ENCODE assay signal across 1 cellular context in the genomic region with DNA sequence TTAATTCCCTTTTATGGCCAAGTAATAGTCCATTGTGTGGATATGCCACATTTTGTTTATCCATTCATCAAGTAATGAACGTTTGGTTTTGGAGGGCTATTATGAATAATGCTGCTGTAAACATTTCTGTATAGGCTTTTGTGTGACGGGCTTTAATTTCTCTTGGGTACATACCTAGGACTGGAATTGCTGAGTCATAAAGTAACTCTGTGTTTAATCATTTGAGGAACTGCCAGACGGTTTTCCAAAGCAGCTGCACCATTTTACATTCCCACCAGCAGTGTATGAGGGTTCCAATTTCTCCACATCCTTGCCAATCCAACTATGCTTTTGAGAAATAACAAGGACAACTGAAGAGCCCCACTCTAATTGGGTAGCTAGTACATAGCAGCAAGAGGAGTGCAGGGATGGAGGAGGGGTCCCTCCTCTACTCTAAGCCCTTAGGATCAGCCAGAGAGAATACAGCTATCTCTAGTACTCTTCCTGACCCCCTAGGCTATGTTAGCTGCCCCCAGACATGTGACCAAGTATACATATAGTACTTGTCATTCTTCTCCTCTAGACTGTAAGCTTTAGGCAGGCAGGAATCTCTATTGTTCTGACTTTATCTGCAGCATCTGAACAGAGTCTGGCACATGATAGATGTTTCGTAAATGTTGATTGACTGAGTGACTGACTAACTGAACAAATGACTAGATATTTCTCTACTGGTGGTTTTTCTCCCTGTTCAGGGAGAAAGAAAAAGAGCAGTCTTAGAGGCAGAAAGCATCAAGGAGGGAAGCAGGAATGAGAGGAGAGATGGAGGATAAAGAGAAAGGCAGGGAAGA.
TF ChIP-seq lines count a peak whose summit lies in the region.

No MANE protein-coding gene starts in this region.

TF ChIP-seq in K562, 482 proteins besides CTCF, POLR2A, EP300 and RAD21 (continued from another document and continues in another):
- TF ChIP-seq, protein P1, sequence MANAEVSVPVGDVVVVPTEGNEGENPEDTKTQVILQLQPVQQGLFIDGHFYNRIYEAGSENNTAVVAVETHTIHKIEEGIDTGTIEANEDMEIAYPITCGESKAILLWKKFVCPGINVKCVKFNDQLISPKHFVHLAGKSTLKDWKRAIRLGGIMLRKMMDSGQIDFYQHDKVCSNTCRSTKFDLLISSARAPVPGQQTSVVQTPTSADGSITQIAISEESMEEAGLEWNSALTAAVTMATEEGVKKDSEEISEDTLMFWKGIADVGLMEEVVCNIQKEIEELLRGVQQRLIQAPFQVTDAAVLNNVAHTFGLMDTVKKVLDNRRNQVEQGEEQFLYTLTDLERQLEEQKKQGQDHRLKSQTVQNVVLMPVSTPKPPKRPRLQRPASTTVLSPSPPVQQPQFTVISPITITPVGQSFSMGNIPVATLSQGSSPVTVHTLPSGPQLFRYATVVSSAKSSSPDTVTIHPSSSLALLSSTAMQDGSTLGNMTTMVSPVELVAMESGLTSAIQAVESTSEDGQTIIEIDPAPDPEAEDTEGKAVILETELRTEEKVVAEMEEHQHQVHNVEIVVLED (CRISPR knock-in tag; IDR thresholded peaks at IDR 0.05): no peak
- TF ChIP-seq ETV1 (tag; conservative IDR thresholded peaks at IDR 0.05; ENCODE audit: low read depth) (no peak; the same call in 1 of the 2 replicates), ZNF444 (CRISPR knock-in tag; IDR thresholded peaks at IDR 0.05) (no peak), HSF4 (CRISPR knock-in tag; IDR thresholded peaks at IDR 0.05; ENCODE audit: borderline replicate concordance) (0 out of 2 replicates have a peak, but pooled peaks have one; percentile 38), ZNF165 (CRISPR knock-in tag; IDR thresholded peaks at IDR 0.05; ENCODE audit: borderline replicate concordance) (no peak), PYGO2 (tag; IDR thresholded peaks at IDR 0.05) (no peak), ZNF316 (IDR thresholded peaks at IDR 0.05) (peak; percentile 98), ZNF785 (CRISPR knock-in tag; IDR thresholded peaks at IDR 0.05) (no peak), HDAC2 (IDR thresholded peaks at IDR 0.05) (no peak), NCOR1 (IDR thresholded peaks at IDR 0.05) (peak; percentile 28; the same call in 1 of the 2 replicates), NFATC3 (IDR thresholded peaks at IDR 0.05) (0 out of 2 replicates have a peak, but pooled peaks have one; percentile 40), SMARCA5 (IDR thresholded peaks at IDR 0.05) (no peak), ZFP1 (CRISPR knock-in tag; IDR thresholded peaks at IDR 0.05) (no peak), TAL1 (IDR thresholded peaks at IDR 0.05) (no peak), HDAC1 (IDR thresholded peaks at IDR 0.05) (no peak), RBM22 (IDR thresholded peaks at IDR 0.05; ENCODE audit: low read depth, low read length, poor library complexity, severe bottlenecking) (no peak), MEIS2 (IDR thresholded peaks at IDR 0.05; ENCODE audit: partially characterized antibody) (peak; percentile 75), ADNP (tag; IDR thresholded peaks at IDR 0.05) (peak; percentile 41; the same call in 1 of the 2 replicates), JUN (IDR thresholded peaks at IDR 0.05; ENCODE audit: borderline replicate concordance, low read depth, low read length) (0 out of 2 replicates have a peak, but pooled peaks have one; percentile 34), JUN (CRISPR knock-in tag; IDR thresholded peaks at IDR 0.05; ENCODE audit: borderline replicate concordance) (no peak), SOX6 (IDR thresholded peaks at IDR 0.05) (peak; percentile 93), SPI1 (IDR thresholded peaks at IDR 0.05; ENCODE audit: borderline replicate concordance, low read depth, low read length) (peak; percentile 91), CBX8 (IDR thresholded peaks at IDR 0.05; ENCODE audit: borderline replicate concordance, extremely low read depth, low read depth, low read length, poor library complexity, severe bottlenecking) (no peak), NFE2 (IDR thresholded peaks at IDR 0.05; ENCODE audit: low read depth) (peak; percentile 98), ATF7 (IDR thresholded peaks at IDR 0.05) (0 out of 2 replicates have a peak, but pooled peaks have one; percentile 19), KHSRP (IDR thresholded peaks at IDR 0.05) (no peak), SIN3B (IDR thresholded peaks at IDR 0.05; ENCODE audit: low read depth) (0 out of 2 replicates have a peak, but pooled peaks have one; percentile 13), SP1 (CRISPR knock-in tag; IDR thresholded peaks at IDR 0.05) (0 out of 2 replicates have a peak, but pooled peaks have one; percentile 18), LARP7 (IDR thresholded peaks at IDR 0.05) (no peak), YY1 (IDR thresholded peaks at IDR 0.05; ENCODE audit: borderline replicate concordance in 1 of 3, control insufficient read depth in 1 of 3, extremely low read depth in 1 of 3, insufficient read depth in 3 of 3, insufficient read length in 1 of 3, insufficient replicate concordance in 2 of 3, low read depth in 1 of 3, low read length in 2 of 3) (peak in 1 of 3 experiments; percentile 26), ZNF134 (CRISPR knock-in tag; conservative IDR thresholded peaks at IDR 0.05) (no peak), RNF2 (IDR thresholded peaks at IDR 0.05) (no peak)
- TF ChIP-seq, protein P2, sequence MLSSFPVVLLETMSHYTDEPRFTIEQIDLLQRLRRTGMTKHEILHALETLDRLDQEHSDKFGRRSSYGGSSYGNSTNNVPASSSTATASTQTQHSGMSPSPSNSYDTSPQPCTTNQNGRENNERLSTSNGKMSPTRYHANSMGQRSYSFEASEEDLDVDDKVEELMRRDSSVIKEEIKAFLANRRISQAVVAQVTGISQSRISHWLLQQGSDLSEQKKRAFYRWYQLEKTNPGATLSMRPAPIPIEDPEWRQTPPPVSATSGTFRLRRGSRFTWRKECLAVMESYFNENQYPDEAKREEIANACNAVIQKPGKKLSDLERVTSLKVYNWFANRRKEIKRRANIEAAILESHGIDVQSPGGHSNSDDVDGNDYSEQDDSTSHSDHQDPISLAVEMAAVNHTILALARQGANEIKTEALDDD (IDR thresholded peaks at IDR 0.05): peak; percentile 41
- TF ChIP-seq, protein P3, sequence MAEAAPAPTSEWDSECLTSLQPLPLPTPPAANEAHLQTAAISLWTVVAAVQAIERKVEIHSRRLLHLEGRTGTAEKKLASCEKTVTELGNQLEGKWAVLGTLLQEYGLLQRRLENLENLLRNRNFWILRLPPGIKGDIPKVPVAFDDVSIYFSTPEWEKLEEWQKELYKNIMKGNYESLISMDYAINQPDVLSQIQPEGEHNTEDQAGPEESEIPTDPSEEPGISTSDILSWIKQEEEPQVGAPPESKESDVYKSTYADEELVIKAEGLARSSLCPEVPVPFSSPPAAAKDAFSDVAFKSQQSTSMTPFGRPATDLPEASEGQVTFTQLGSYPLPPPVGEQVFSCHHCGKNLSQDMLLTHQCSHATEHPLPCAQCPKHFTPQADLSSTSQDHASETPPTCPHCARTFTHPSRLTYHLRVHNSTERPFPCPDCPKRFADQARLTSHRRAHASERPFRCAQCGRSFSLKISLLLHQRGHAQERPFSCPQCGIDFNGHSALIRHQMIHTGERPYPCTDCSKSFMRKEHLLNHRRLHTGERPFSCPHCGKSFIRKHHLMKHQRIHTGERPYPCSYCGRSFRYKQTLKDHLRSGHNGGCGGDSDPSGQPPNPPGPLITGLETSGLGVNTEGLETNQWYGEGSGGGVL (CRISPR knock-in tag; IDR thresholded peaks at IDR 0.05): no peak
- TF ChIP-seq, protein P4, sequence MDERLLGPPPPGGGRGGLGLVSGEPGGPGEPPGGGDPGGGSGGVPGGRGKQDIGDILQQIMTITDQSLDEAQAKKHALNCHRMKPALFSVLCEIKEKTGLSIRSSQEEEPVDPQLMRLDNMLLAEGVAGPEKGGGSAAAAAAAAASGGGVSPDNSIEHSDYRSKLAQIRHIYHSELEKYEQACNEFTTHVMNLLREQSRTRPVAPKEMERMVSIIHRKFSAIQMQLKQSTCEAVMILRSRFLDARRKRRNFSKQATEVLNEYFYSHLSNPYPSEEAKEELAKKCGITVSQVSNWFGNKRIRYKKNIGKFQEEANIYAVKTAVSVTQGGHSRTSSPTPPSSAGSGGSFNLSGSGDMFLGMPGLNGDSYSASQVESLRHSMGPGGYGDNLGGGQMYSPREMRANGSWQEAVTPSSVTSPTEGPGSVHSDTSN (CRISPR knock-in tag; IDR thresholded peaks at IDR 0.05; ENCODE audit: low read depth): no peak
- TF ChIP-seq, protein P4 (tag; conservative IDR thresholded peaks at IDR 0.05; ENCODE audit: low read depth): peak; percentile 51
- TF ChIP-seq, protein P5, sequence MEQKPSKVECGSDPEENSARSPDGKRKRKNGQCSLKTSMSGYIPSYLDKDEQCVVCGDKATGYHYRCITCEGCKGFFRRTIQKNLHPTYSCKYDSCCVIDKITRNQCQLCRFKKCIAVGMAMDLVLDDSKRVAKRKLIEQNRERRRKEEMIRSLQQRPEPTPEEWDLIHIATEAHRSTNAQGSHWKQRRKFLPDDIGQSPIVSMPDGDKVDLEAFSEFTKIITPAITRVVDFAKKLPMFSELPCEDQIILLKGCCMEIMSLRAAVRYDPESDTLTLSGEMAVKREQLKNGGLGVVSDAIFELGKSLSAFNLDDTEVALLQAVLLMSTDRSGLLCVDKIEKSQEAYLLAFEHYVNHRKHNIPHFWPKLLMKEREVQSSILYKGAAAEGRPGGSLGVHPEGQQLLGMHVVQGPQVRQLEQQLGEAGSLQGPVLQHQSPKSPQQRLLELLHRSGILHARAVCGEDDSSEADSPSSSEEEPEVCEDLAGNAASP (IDR thresholded peaks at IDR 0.05): no peak
- TF ChIP-seq, protein P6, sequence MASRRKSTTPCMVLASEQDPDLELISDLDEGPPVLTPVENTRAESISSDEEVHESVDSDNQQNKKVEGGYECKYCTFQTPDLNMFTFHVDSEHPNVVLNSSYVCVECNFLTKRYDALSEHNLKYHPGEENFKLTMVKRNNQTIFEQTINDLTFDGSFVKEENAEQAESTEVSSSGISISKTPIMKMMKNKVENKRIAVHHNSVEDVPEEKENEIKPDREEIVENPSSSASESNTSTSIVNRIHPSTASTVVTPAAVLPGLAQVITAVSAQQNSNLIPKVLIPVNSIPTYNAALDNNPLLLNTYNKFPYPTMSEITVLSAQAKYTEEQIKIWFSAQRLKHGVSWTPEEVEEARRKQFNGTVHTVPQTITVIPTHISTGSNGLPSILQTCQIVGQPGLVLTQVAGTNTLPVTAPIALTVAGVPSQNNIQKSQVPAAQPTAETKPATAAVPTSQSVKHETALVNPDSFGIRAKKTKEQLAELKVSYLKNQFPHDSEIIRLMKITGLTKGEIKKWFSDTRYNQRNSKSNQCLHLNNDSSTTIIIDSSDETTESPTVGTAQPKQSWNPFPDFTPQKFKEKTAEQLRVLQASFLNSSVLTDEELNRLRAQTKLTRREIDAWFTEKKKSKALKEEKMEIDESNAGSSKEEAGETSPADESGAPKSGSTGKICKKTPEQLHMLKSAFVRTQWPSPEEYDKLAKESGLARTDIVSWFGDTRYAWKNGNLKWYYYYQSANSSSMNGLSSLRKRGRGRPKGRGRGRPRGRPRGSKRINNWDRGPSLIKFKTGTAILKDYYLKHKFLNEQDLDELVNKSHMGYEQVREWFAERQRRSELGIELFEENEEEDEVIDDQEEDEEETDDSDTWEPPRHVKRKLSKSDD (conservative IDR thresholded peaks at IDR 0.05; ENCODE audit: low read length): no peak
- TF ChIP-seq, protein P7, sequence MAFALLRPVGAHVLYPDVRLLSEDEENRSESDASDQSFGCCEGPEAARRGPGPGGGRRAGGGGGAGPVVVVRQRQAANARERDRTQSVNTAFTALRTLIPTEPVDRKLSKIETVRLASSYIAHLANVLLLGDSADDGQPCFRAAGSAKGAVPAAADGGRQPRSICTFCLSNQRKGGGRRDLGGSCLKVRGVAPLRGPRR (CRISPR knock-in tag; IDR thresholded peaks at IDR 0.05): no peak
- TF ChIP-seq, protein P8, sequence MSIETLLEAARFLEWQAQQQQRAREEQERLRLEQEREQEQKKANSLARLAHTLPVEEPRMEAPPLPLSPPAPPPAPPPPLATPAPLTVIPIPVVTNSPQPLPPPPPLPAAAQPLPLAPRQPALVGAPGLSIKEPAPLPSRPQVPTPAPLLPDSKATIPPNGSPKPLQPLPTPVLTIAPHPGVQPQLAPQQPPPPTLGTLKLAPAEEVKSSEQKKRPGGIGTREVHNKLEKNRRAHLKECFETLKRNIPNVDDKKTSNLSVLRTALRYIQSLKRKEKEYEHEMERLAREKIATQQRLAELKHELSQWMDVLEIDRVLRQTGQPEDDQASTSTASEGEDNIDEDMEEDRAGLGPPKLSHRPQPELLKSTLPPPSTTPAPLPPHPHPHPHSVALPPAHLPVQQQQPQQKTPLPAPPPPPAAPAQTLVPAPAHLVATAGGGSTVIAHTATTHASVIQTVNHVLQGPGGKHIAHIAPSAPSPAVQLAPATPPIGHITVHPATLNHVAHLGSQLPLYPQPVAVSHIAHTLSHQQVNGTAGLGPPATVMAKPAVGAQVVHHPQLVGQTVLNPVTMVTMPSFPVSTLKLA (conservative IDR thresholded peaks at IDR 0.05): 0 out of 4 replicates have a peak, but pooled peaks have one; percentile 26 to 28
- TF ChIP-seq, protein P9, sequence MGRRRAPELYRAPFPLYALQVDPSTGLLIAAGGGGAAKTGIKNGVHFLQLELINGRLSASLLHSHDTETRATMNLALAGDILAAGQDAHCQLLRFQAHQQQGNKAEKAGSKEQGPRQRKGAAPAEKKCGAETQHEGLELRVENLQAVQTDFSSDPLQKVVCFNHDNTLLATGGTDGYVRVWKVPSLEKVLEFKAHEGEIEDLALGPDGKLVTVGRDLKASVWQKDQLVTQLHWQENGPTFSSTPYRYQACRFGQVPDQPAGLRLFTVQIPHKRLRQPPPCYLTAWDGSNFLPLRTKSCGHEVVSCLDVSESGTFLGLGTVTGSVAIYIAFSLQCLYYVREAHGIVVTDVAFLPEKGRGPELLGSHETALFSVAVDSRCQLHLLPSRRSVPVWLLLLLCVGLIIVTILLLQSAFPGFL (CRISPR knock-in tag; IDR thresholded peaks at IDR 0.05): no peak
- TF ChIP-seq, protein P10, sequence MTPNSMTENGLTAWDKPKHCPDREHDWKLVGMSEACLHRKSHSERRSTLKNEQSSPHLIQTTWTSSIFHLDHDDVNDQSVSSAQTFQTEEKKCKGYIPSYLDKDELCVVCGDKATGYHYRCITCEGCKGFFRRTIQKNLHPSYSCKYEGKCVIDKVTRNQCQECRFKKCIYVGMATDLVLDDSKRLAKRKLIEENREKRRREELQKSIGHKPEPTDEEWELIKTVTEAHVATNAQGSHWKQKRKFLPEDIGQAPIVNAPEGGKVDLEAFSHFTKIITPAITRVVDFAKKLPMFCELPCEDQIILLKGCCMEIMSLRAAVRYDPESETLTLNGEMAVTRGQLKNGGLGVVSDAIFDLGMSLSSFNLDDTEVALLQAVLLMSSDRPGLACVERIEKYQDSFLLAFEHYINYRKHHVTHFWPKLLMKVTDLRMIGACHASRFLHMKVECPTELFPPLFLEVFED (CRISPR knock-in tag; conservative IDR thresholded peaks at IDR 0.05): no peak
